ENCODE assay signal across 18 cellular contexts in the genomic region with DNA sequence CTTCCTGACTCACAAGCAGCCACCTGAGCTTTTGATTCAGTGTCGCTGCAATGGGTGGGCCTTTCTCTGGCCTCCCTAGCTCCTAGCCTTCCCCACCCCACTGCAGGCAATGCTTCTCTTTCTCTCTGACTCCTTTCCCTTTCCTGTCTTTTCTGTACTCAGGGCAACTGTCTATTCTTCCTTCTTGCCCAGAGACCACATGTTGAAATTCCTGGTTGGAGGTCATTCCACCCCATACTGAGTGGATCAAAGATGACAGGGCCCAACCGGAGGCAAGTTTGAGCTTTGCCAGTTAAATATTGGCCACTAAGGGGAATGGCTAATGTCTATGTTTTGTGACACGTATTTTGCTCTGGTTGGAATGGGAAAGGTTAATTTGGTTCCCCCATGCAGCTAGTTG.
"Had no signal": no experiment of that assay in that cellular context is flagged by ENCODE, and none has a peak within 500 bp of the region (broad histone marks: within the 10 kb centered on the region; RNA-seq: fewer than 3 reads in every experiment).

No MANE protein-coding gene starts in this region.

- H3K9me3 ChIP-seq: body of pancreas, pancreas, sigmoid colon, tibial nerve, vagina had no signal

- H3K4me3 Mint-ChIP-seq: activated CD4-positive, alpha-beta T cell treated with anti-CD3 and anti-CD28 coated beads, Interleukin-2, amount 10 ng/mL, durations not matched to agents 24 days and 14 days; activated CD8-positive, alpha-beta T cell treated with anti-CD3 and anti-CD28 coated beads for 36 hours; activated naive CD4-positive, alpha-beta T cell treated with anti-CD3 and anti-CD28 coated beads for 36 hours; activated T-cell treated with anti-CD3 and anti-CD28 coated beads, Interleukin-2, amount 50 U/mL, for 4 hours; T-cell had no signal

- H3K27me3 ChIP-seq: body of pancreas, pancreas, sigmoid colon, tibial nerve, vagina had no signal

- H3K27ac ChIP-seq: body of pancreas, epithelial cell of prostate, pancreas, sigmoid colon, tibial nerve, vagina had no signal

- H3K9me3 Mint-ChIP-seq: activated CD4-positive, alpha-beta T cell treated with anti-CD3 and anti-CD28 coated beads, Interleukin-2, amount 10 ng/mL, durations not matched to agents 24 days and 14 days; activated T-cell treated with anti-CD3 and anti-CD28 coated beads, Interleukin-2, amount 50 U/mL, for 4 hours; T-cell had no signal

- H3K27me3 Mint-ChIP-seq: activated CD8-positive, alpha-beta T cell treated with anti-CD3 and anti-CD28 coated beads for 36 hours; T-cell had no signal

- H3K36me3 Mint-ChIP-seq: T-cell had no signal

- H3K4me3 ChIP-seq: body of pancreas, lung, pancreas, sigmoid colon, tibial nerve, vagina had no signal

- H3K4me1 Mint-ChIP-seq: activated CD4-positive, alpha-beta T cell treated with anti-CD3 and anti-CD28 coated beads, Interleukin-2, amount 10 ng/mL, durations not matched to agents 24 days and 14 days; T-cell had no signal

- FAIRE-seq: pancreas had no signal

- H3K27ac Mint-ChIP-seq: activated CD4-positive, alpha-beta T cell treated with anti-CD3 and anti-CD28 coated beads, Interleukin-2, amount 10 ng/mL, durations not matched to agents 24 days and 14 days; activated CD8-positive, alpha-beta T cell treated with anti-CD3 and anti-CD28 coated beads for 36 hours; activated naive CD4-positive, alpha-beta T cell treated with anti-CD3 and anti-CD28 coated beads for 36 hours; T-cell had no signal

- DNase-seq: activated CD4-positive, alpha-beta T cell treated with anti-CD3 and anti-CD28 coated beads, Interleukin-2, amount 10 ng/mL, durations not matched to agents 24 days and 14 days; activated CD8-positive, alpha-beta T cell treated with anti-CD3 and anti-CD28 coated beads for 36 hours; activated naive CD4-positive, alpha-beta T cell treated with anti-CD3 and anti-CD28 coated beads for 36 hours; activated T-cell treated with anti-CD3 and anti-CD28 coated beads, Interleukin-2, amount 50 U/mL, for 4 hours; body of pancreas; foreskin melanocyte; glutamatergic neuron; hippocampal formation; islet precursor cell; left colon; pancreas; sigmoid colon; stimulated activated naive CD8-positive, alpha-beta T cell treated with anti-CD3 and anti-CD28 coated beads, Interleukin-15, Interleukin-2, amounts not matched to agents 100 U/mL and 50 U/mL, for 24 hours; T-cell had no signal

- H3K4me1 ChIP-seq: body of pancreas, pancreas, sigmoid colon, vagina had no signal

- H3K36me3 ChIP-seq: pancreas, sigmoid colon, tibial nerve, vagina had no signal

- ATAC-seq: activated CD8-positive, alpha-beta T cell treated with anti-CD3 and anti-CD28 coated beads for 36 hours; activated T-cell treated with anti-CD3 and anti-CD28 coated beads, Interleukin-2, amount 50 U/mL, for 4 hours; body of pancreas; left colon; pancreas; stimulated activated naive CD8-positive, alpha-beta T cell treated with anti-CD3 and anti-CD28 coated beads, Interleukin-15, Interleukin-2, amounts not matched to agents 100 U/mL and 50 U/mL, for 24 hours; T-cell had no signal
